In genomic region chr5:41827792-41828191, GRCh38 we compare ENCODE assay signal across 17 cellular contexts. TPM values are rescaled to one million over a fixed set of nuclear protein-coding genes. Genes with fewer than 3 reads are reported as not detected.
A peak's percentile ranks its signal among the peaks of the same experiment; 100 is the strongest.
DNase-seq lines count a peak whose midpoint lies in the region; ATAC-seq and TF ChIP-seq lines count a peak whose summit lies in the region.
"Had no signal": no experiment of that assay in that cellular context is flagged by ENCODE, and none has a peak within 500 bp of the region (broad histone marks: within the 10 kb centered on the region; RNA-seq: fewer than 3 reads in every experiment).

No MANE protein-coding gene starts in this region.

- no peak for DNase-seq in activated CD4-positive, alpha-beta T cell treated with anti-CD3 and anti-CD28 coated beads, Interleukin-2, amount 10 ng/mL, durations not matched to agents 24 days and 14 days
- DNase-seq in activated CD4-positive, alpha-beta T cell treated with anti-CD3 and anti-CD28 coated beads for 4 hours, result no peak
- DNase-seq in T-helper 17 cell, result no peak
- no peak for DNase-seq in osteocyte (ENCODE audit: extremely low spot score, unreplicated experiment)
- DNase-seq: Caco-2; CD4-positive, CD25-positive, alpha-beta regulatory T cell; CD8-positive, alpha-beta T cell; DMS153; DND-41; GOT3; HFFc6 had no signal

- no peaks in the 10 kb centered on the region for H3K27me3 Mint-ChIP-seq in activated CD4-positive, alpha-beta T cell treated with anti-CD3 and anti-CD28 coated beads, Interleukin-2, amount 10 ng/mL, durations not matched to agents 24 days and 14 days
- H3K27me3 Mint-ChIP-seq in T-helper 17 cell, result no peaks in the 10 kb centered on the region
- no peaks in the 10 kb centered on the region for H3K27me3 Mint-ChIP-seq in osteocyte (ENCODE audit: unreplicated experiment)
- H3K27me3 Mint-ChIP-seq: B cell; CD4-positive, CD25-positive, alpha-beta regulatory T cell had no signal

- peaks cover 64% of the 10 kb centered on the region for H3K36me3 Mint-ChIP-seq in activated CD4-positive, alpha-beta T cell treated with anti-CD3 and anti-CD28 coated beads, Interleukin-2, amount 10 ng/mL, durations not matched to agents 24 days and 14 days (ENCODE audit: low read depth)
- H3K36me3 Mint-ChIP-seq in T-helper 17 cell (ENCODE audit: low read depth), result peaks cover 19% of the 10 kb centered on the region
- peaks cover 29% of the 10 kb centered on the region for H3K36me3 Mint-ChIP-seq in osteocyte (ENCODE audit: unreplicated experiment)

- ATAC-seq in T-helper 17 cell (no peak), HG03097 (IDR thresholded peaks at IDR 0.05; ENCODE audit: low FRiP score, unreplicated experiment) (no peak), GM19395 (IDR thresholded peaks at IDR 0.05; ENCODE audit: unreplicated experiment) (no peak)
- ATAC-seq: CD8-positive, alpha-beta T cell; GM12878 had no signal

- H3K9me3 ChIP-seq in T-helper 17 cell (ENCODE audit: control insufficient read depth, low read length, poor library complexity, severe bottlenecking), result no peaks in the 10 kb centered on the region
- H3K9me3 ChIP-seq: BLaER1, Caco-2, HAP-1 had no signal

- intact Hi-C loops in activated CD4-positive, alpha-beta T cell treated with anti-CD3 and anti-CD28 coated beads, Interleukin-2, amount 10 ng/mL, durations not matched to agents 24 days and 14 days (cut with micrococcal nuclease), result no loop called here

- H3K9me3 Mint-ChIP-seq in activated CD4-positive, alpha-beta T cell treated with anti-CD3 and anti-CD28 coated beads, Interleukin-2, amount 10 ng/mL, durations not matched to agents 24 days and 14 days, result peaks cover 20% of the 10 kb centered on the region
- peaks cover 18% of the 10 kb centered on the region for H3K9me3 Mint-ChIP-seq in osteocyte (ENCODE audit: unreplicated experiment)
- H3K9me3 Mint-ChIP-seq: CD8-positive, alpha-beta T cell had no signal

- H3K4me1 Mint-ChIP-seq in activated CD4-positive, alpha-beta T cell treated with anti-CD3 and anti-CD28 coated beads, Interleukin-2, amount 10 ng/mL, durations not matched to agents 24 days and 14 days, result peaks cover 21% of the 10 kb centered on the region
- H3K4me1 Mint-ChIP-seq in T-helper 17 cell (peaks cover 15% of the 10 kb centered on the region), osteocyte (ENCODE audit: unreplicated experiment) (peaks cover 34% of the 10 kb centered on the region)
- H3K4me1 Mint-ChIP-seq: B cell had no signal

- H3K4me3 Mint-ChIP-seq in activated CD4-positive, alpha-beta T cell treated with anti-CD3 and anti-CD28 coated beads, Interleukin-2, amount 10 ng/mL, durations not matched to agents 24 days and 14 days, result no peak overlapping the region
- no peak overlapping the region for H3K4me3 Mint-ChIP-seq in T-helper 17 cell
- no peak overlapping the region for H3K4me3 Mint-ChIP-seq in osteocyte (ENCODE audit: unreplicated experiment)
- H3K4me3 Mint-ChIP-seq: B cell; CD8-positive, alpha-beta T cell; HFFc6 had no signal

- no peak for TF ChIP-seq CTCF in osteocyte (IDR thresholded peaks at IDR 0.05)

- peak overlapping the region; percentile 51 for H3K27ac Mint-ChIP-seq in activated CD4-positive, alpha-beta T cell treated with anti-CD3 and anti-CD28 coated beads, Interleukin-2, amount 10 ng/mL, durations not matched to agents 24 days and 14 days
- H3K27ac Mint-ChIP-seq in T-helper 17 cell (peak overlapping the region; percentile 11), osteocyte (ENCODE audit: unreplicated experiment) (peak overlapping the region; percentile 45)
- H3K27ac Mint-ChIP-seq: B cell; CD4-positive, CD25-positive, alpha-beta regulatory T cell; CD8-positive, alpha-beta T cell; HFFc6 had no signal

RNA-seq across cellular contexts. Expression of gene OXCT1, which starts 42.4 kb away (rescaled TPM):
- total RNA-seq in activated CD4-positive, alpha-beta T cell treated with anti-CD3 and anti-CD28 coated beads, Interleukin-2, amount 10 ng/mL, durations not matched to agents 24 days and 14 days, result 92.6 and 93.4 TPM in 2 replicates
- total RNA-seq in T-helper 17 cell (10 to 100 TPM; 24.4 to 26.5 TPM), osteocyte (41.0 and 41.9 TPM in 2 replicates)
